7 cellular contexts compared by ENCODE assay signal in genomic region chr4:49104231-49104930, GRCh38.
DNase-seq lines count a peak whose midpoint lies in the region; ATAC-seq, FAIRE-seq and TF ChIP-seq lines count a peak whose summit lies in the region.
"Not testable (repeated sequence)": the region's sequence is repeated elsewhere in the genome, so short reads cannot be mapped to it uniquely, and the experiment has no call there.

No MANE protein-coding gene starts in this region.

- H3K9me1 ChIP-seq in K562 (ENCODE audit: control insufficient read depth, insufficient read depth, low read length): not testable (repeated sequence)

- WGBS in K562 (ENCODE audit: insufficient coverage, low coverage, missing lambda C conversion rate): 1% methylated on average over 17 of the region's 17 CpGs
- WGBS in liver: 53% methylated on average over 17 of the region's 17 CpGs
- 53 to 60% (median 55%) methylated on average over 17 of the region's 17 CpGs for WGBS in psoas muscle, 3 donors

- not testable (repeated sequence) for TF ChIP-seq RAD21 in K562 (CRISPR knock-in tag; conservative IDR thresholded peaks at IDR 0.05 in 1 of 2, IDR thresholded peaks at IDR 0.05 in 1 of 2); liver (IDR thresholded peaks at IDR 0.05)

- CTCF ChIA-PET in K562 (lab: Yijun Ruan, JAX; ENCODE audit: low intra/inter-chr PET ratio): not testable (repeated sequence)

- not testable (repeated sequence) for H4K20me1 ChIP-seq in GM23338 (replicated peaks; ENCODE audit: insufficient read depth); K562 (replicated peaks; ENCODE audit: control insufficient read depth, insufficient read depth, low read length)

- H3K36me3 ChIP-seq in GM23338 (ENCODE audit: insufficient read depth); K562 (ENCODE audit: control insufficient read depth, insufficient read depth, low read length); liver (ENCODE audit: control insufficient read depth in 4 of 4, insufficient read depth in 3 of 4, low read depth in 1 of 4, low read length in 3 of 4); psoas muscle (ENCODE audit: insufficient read depth in 1 of 2, low read depth in 1 of 2): not testable (repeated sequence)

- not testable (repeated sequence) for H3K4me2 ChIP-seq in GM23338; K562 (ENCODE audit: insufficient read depth, low read length)

- H3K9me2 ChIP-seq in GM23338 (ENCODE audit: insufficient read depth): not testable (repeated sequence)

- TF ChIP-seq POLR2A in NB4 (IDR thresholded peaks at IDR 0.05; ENCODE audit: extremely low read depth, insufficient read length); K562 (conservative IDR thresholded peaks at IDR 0.05): not testable (repeated sequence)

- H3F3A ChIP-seq in GM23338 (replicated peaks; ENCODE audit: low read depth): peaks cover 42% of the 10 kb centered on the region

- peak overlapping the region; percentile 32; the same call in 1 of the 2 replicates for H3K4me3 ChIP-seq in GM23338
- not testable (repeated sequence) for H3K4me3 ChIP-seq in NB4 (ENCODE audit: low read depth, low read length); K562; psoas muscle
- peak overlapping the region in 2 of 3 donors; percentile 6 to 42 for H3K4me3 ChIP-seq in liver (ENCODE audit: low read depth in 1 of 3, low read length in 3 of 3)

- not testable (repeated sequence) for H3K79me2 ChIP-seq in GM23338 (replicated peaks; ENCODE audit: insufficient read depth); K562 (ENCODE audit: control insufficient read depth, insufficient read depth, low read length)

- peaks cover 81% of the 10 kb centered on the region for H3K36me3 Mint-ChIP-seq in GM23338 (ENCODE audit: low read depth)

- intact Hi-C loops in K562 (cut with micrococcal nuclease); left ventricle myocardium superior (cut with micrococcal nuclease); psoas muscle (cut with DNase I): not testable (repeated sequence)

- not testable (repeated sequence) for H3K9ac ChIP-seq in K562 (ENCODE audit: insufficient read depth in 1 of 2, low read depth in 2 of 2, low read length in 2 of 2); liver (ENCODE audit: low read depth in 1 of 2, low read length in 2 of 2)

- not testable (repeated sequence) for DNase-seq in GM23338 (ENCODE audit: low spot score); K562 (ENCODE audit: extremely low read depth in 1 of 4, low spot score in 3 of 4); left ventricle myocardium superior; psoas muscle
- peak; percentile 40 for DNase-seq in NB4 (ENCODE audit: low read depth)
- peak; percentile 21 for DNase-seq in fibroblast of gingiva (ENCODE audit: low read depth)

- H3K27me3 ChIP-seq in GM23338 (ENCODE audit: insufficient read depth); K562 (ENCODE audit: control insufficient read depth in 2 of 2, insufficient read depth in 2 of 2, low read length in 2 of 2); liver (ENCODE audit: control insufficient read depth in 4 of 4, insufficient read depth in 4 of 4, low read length in 3 of 4); psoas muscle (ENCODE audit: insufficient read depth in 3 of 3, low read length in 2 of 3): not testable (repeated sequence)

- POLR2A ChIA-PET in K562 (lab: Yijun Ruan, JAX): not testable (repeated sequence)

- not testable (repeated sequence) for TF ChIP-seq CTCF in GM23338 (conservative IDR thresholded peaks at IDR 0.05; ENCODE audit: low read depth in 2 of 2); NB4 (IDR thresholded peaks at IDR 0.05; ENCODE audit: low read depth, low read length); K562 (IDR thresholded peaks at IDR 0.05 in 2 of 3, conservative IDR thresholded peaks at IDR 0.05 in 1 of 3; ENCODE audit: insufficient read depth in 2 of 3, low read depth in 1 of 3, low read length in 3 of 3); liver (IDR thresholded peaks at IDR 0.05; ENCODE audit: low read depth, low read length, missing input control); psoas muscle (IDR thresholded peaks at IDR 0.05)

- FAIRE-seq in K562 (lab: Jason Lieb, UNC): not testable (repeated sequence)

- TF ChIP-seq EP300 in K562 (IDR thresholded peaks at IDR 0.05; ENCODE audit: low read length): not testable (repeated sequence)

- not testable (repeated sequence) for H3K4me1 Mint-ChIP-seq in GM23338

- H3K9me3 ChIP-seq in K562 (replicated peaks; ENCODE audit: control insufficient read depth, insufficient read depth, low read depth, low read length): peaks cover 11% of the 10 kb centered on the region
- peaks cover 13 to 58% (median 45%) of the 10 kb centered on the region in 4 donors for H3K9me3 ChIP-seq in liver (ENCODE audit: control insufficient read depth in 4 of 4, low read length in 3 of 4)
- peaks cover 27% of the 10 kb centered on the region for H3K9me3 ChIP-seq in psoas muscle

- not testable (repeated sequence) for H2AFZ ChIP-seq in GM23338; K562 (ENCODE audit: low read depth, low read length)

- H3K4me1 ChIP-seq in GM23338 (ENCODE audit: insufficient read depth); K562 (replicated peaks in 1 of 2; ENCODE audit: control insufficient read depth in 2 of 2, insufficient read depth in 2 of 2, low read length in 2 of 2); liver (ENCODE audit: control insufficient read depth in 4 of 4, insufficient read depth in 4 of 4, low read length in 3 of 4); psoas muscle: not testable (repeated sequence)

- not testable (repeated sequence) for BruUV-seq in K562 (replicated peaks; lab: Mats Ljungman, UMichigan)

- not testable (repeated sequence) for H3K4me3 Mint-ChIP-seq in GM23338

- in situ Hi-C loops in K562 (cut with MboI): not testable (repeated sequence)

- H3K27ac ChIP-seq in GM23338 (ENCODE audit: low read depth); K562 (ENCODE audit: extremely low read depth, low read depth, low read length); liver (ENCODE audit: low read depth in 1 of 2, low read length in 2 of 2); psoas muscle: not testable (repeated sequence)

- H3K9me3 Mint-ChIP-seq in GM23338: peaks cover 91% of the 10 kb centered on the region

- not testable (repeated sequence) for H3K27ac Mint-ChIP-seq in GM23338

- peaks cover 70% of the 10 kb centered on the region for H3K27me3 Mint-ChIP-seq in GM23338 (ENCODE audit: insufficient read depth, low read depth, poor library complexity)

- ATAC-seq in GM23338: not testable (repeated sequence)
- ATAC-seq in K562 (peak; percentile 55), left ventricle myocardium superior (peak; percentile 15), psoas muscle (peak; percentile 11 to 36 (median 31))
